In genomic region chr16:57244767-57245471, GRCh38 we compare ENCODE assay signal across 1 cellular context.
TF ChIP-seq lines count a peak whose summit lies in the region.

Gene ARL2BP (plus strand): TSS chr16:57245259. CDS start chr16:57245368, 109 bp downstream.

TF ChIP-seq in HEK293, 187 proteins besides CTCF, POLR2A, EP300 and RAD21 (continued from another document and continues in another):
- TF ChIP-seq ZSCAN5A (tag by site-specific recombination; IDR thresholded peaks at IDR 0.05) (no peak), ZNF423 (tag by site-specific recombination; IDR thresholded peaks at IDR 0.05) (no peak), ZNF175 (tag by site-specific recombination; IDR thresholded peaks at IDR 0.05) (no peak), ZNF24 (tag by site-specific recombination; IDR thresholded peaks at IDR 0.05) (peak; percentile 62; the same call in 1 of the 2 replicates), ZNF19 (tag by site-specific recombination; IDR thresholded peaks at IDR 0.05; ENCODE audit: low read depth) (no peak), ZNF530 (tag by site-specific recombination; IDR thresholded peaks at IDR 0.05; ENCODE audit: low read depth) (no peak), ZNF664 (tag by site-specific recombination; IDR thresholded peaks at IDR 0.05) (peak; percentile 79), ZBTB48 (tag by site-specific recombination; IDR thresholded peaks at IDR 0.05) (peak; percentile 87; the same call in 1 of the 2 replicates), WT1 (tag by site-specific recombination; IDR thresholded peaks at IDR 0.05) (peak; percentile 72), ZFP69B (tag by site-specific recombination; IDR thresholded peaks at IDR 0.05) (no peak), ZNF776 (tag by site-specific recombination; IDR thresholded peaks at IDR 0.05; ENCODE audit: borderline replicate concordance) (no peak), ZNF248 (tag by site-specific recombination; IDR thresholded peaks at IDR 0.05) (no peak), ZNF513 (tag by site-specific recombination; IDR thresholded peaks at IDR 0.05) (no peak), ZNF133 (tag by site-specific recombination; IDR thresholded peaks at IDR 0.05) (no peak), GLI2 (tag by site-specific recombination; IDR thresholded peaks at IDR 0.05; ENCODE audit: borderline replicate concordance, low read depth) (no peak), YY1 (tag by site-specific recombination; IDR thresholded peaks at IDR 0.05) (no peak), HOXC10 (CRISPR knock-in tag; IDR thresholded peaks at IDR 0.05) (no peak), ZNF660 (tag by site-specific recombination; IDR thresholded peaks at IDR 0.05) (peak; percentile 74; the same call in 1 of the 2 replicates), ZNF26 (tag by site-specific recombination; IDR thresholded peaks at IDR 0.05) (no peak), ZNF121 (tag by site-specific recombination; IDR thresholded peaks at IDR 0.05) (no peak), RBAK (tag by site-specific recombination; IDR thresholded peaks at IDR 0.05) (no peak), OSR2 (tag by site-specific recombination; IDR thresholded peaks at IDR 0.05) (no peak), ZBTB11 (tag by site-specific recombination; conservative IDR thresholded peaks at IDR 0.05; ENCODE audit: low read depth) (peak; percentile 92), KLF8 (tag by site-specific recombination; IDR thresholded peaks at IDR 0.05) (no peak), ELK4 (IDR thresholded peaks at IDR 0.05; ENCODE audit: borderline replicate concordance, low read depth, low read length) (no peak), MYNN (tag by site-specific recombination; IDR thresholded peaks at IDR 0.05; ENCODE audit: borderline replicate concordance) (no peak), PRDM10 (tag by site-specific recombination; IDR thresholded peaks at IDR 0.05) (peak; percentile 66), ZNF544 (tag by site-specific recombination; IDR thresholded peaks at IDR 0.05) (no peak), REPIN1 (tag by site-specific recombination; IDR thresholded peaks at IDR 0.05; ENCODE audit: low read depth) (no peak), ZNF558 (tag by site-specific recombination; IDR thresholded peaks at IDR 0.05) (peak; percentile 42; the same call in 1 of the 2 replicates), ZNF510 (tag by site-specific recombination; IDR thresholded peaks at IDR 0.05; ENCODE audit: insufficient replicate concordance) (no peak), ZNF704 (tag by site-specific recombination; IDR thresholded peaks at IDR 0.05) (no peak), ZNF830 (tag by site-specific recombination; IDR thresholded peaks at IDR 0.05; ENCODE audit: low read depth) (no peak), OVOL3 (tag by site-specific recombination; IDR thresholded peaks at IDR 0.05) (0 out of 2 replicates have a peak, but pooled peaks have one; percentile 27), IKZF3 (tag by site-specific recombination; IDR thresholded peaks at IDR 0.05) (no peak), ZBTB49 (tag by site-specific recombination; IDR thresholded peaks at IDR 0.05; ENCODE audit: low read depth) (no peak), ZNF76 (tag by site-specific recombination; IDR thresholded peaks at IDR 0.05; ENCODE audit: borderline replicate concordance, low read depth) (0 out of 2 replicates have a peak, but pooled peaks have one; percentile 29), ZNF426 (tag by site-specific recombination; IDR thresholded peaks at IDR 0.05) (no peak), ZNF362 (tag by site-specific recombination; IDR thresholded peaks at IDR 0.05) (no peak), ZNF791 (tag by site-specific recombination; IDR thresholded peaks at IDR 0.05) (no peak), ZNF221 (tag by site-specific recombination; IDR thresholded peaks at IDR 0.05; ENCODE audit: borderline replicate concordance) (no peak), ZSCAN18 (tag by site-specific recombination; IDR thresholded peaks at IDR 0.05) (no peak)
